In genomic region chr6:118651282-118652050, GRCh38 we compare ENCODE assay signal across 8 cellular contexts. TPM values are rescaled to one million over a fixed set of nuclear protein-coding genes. Genes with fewer than 3 reads are reported as not detected.
DNase-seq lines count a peak whose midpoint lies in the region; ATAC-seq lines count a peak whose summit lies in the region.

Gene CEP85L, minus strand, starts transcription at chr6:118651591. Its CDS starts 322 bp downstream, at chr6:118651269.

- peak; percentile 91 for DNase-seq in COLO668 (lab: John Stamatoyannopoulos, UW; ENCODE audit: unreplicated experiment)
- peak; percentile 59 for DNase-seq in HT-29 (ENCODE audit: low spot score)
- peak; percentile 86 for DNase-seq in NK-92 treated with Interleukin-12 subunit alpha and Interleukin-12 subunit beta, amount 100 ng/mL, for 24 hours (lab: John Stamatoyannopoulos, UW)
- DNase-seq in activated CD8-positive, alpha-beta memory T cell treated with anti-CD3 and anti-CD28 coated beads for 24 hours = peak; percentile 93
- peak; percentile 87 for DNase-seq in effector CD8-positive, alpha-beta T cell (lab: John Stamatoyannopoulos, UW)
- DNase-seq in medulla oblongata (ENCODE audit: extremely low spot score) = peak; percentile 96
- DNase-seq in stimulated activated CD8-positive, alpha-beta memory T cell treated with anti-CD3 and anti-CD28 coated beads, Interleukin-12 subunit alpha, Interleukin-12 subunit beta, amount 100 ng/mL, for 1 hour (ENCODE audit: low read depth) = peak; percentile 78

- peak; percentile 86 for ATAC-seq in GM21360 (IDR thresholded peaks at IDR 0.05; ENCODE audit: unreplicated experiment)

RNA-seq across cellular contexts. Expression of gene CEP85L, which starts in this region (rescaled TPM):
- 0.05 and 0.13 TPM in 2 replicates for total RNA-seq in HT-29 (2014; rRNA removed; shearing (Covaris generic))

Comparison
In these comparisons a context has a peak if more than half of its experiments do, and no peak if none do; other contexts are left out.
1. Peak in every context shown above with its lines: DNase-seq and ATAC-seq.
2. Peak in DNase-seq in HT-29; RNA of the gene not detected or under 1 TPM.